In the genomic region with DNA sequence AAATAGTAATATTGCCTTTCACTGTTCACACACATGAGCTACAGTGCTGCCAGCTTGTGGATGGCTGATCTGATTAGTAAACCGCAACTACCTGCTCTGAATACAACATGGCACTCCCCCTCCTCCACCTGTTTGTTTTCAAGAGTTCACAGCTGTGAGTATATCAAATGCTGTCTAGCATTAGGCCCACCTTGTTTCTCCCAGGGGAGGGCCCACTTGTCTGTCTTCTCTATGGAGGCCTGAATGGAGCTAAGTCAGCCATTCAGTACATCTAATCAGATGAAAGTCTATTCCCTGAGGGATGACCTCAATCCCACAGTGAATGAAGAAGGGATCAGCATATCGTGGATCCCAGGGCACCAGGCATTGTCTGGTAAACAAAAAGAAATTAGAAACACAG, we compare ENCODE assay signal across 14 cellular contexts. TPM values are rescaled to one million over a fixed set of nuclear protein-coding genes. Genes with fewer than 3 reads are reported as not detected.
DNase-seq lines count a peak whose midpoint lies in the region; ATAC-seq and TF ChIP-seq lines count a peak whose summit lies in the region.
"Had no signal": no experiment of that assay in that cellular context is flagged by ENCODE, and none has a peak within 500 bp of the region (broad histone marks: within the 10 kb centered on the region; RNA-seq: fewer than 3 reads in every experiment).

No MANE protein-coding gene starts in this region.

- H3K36me3 Mint-ChIP-seq in endodermal cell (ENCODE audit: low read depth), result no peaks in the 10 kb centered on the region
- no peaks in the 10 kb centered on the region for H3K36me3 Mint-ChIP-seq in naive thymus-derived CD8-positive, alpha-beta T cell

- H3K27ac ChIP-seq in endodermal cell (ENCODE audit: low read depth, low read length) (no peak overlapping the region), MM.1S (ENCODE audit: low read length) (no peak overlapping the region)
- H3K27ac ChIP-seq: coronary artery, epithelial cell of prostate, lower lobe of right lung had no signal

- DNase-seq in DMS79 (lab: John Stamatoyannopoulos, UW) (peak; percentile 14), NCI-H1436 (lab: John Stamatoyannopoulos, UW) (peak; percentile 93), NCI-H748 treated with DMSO at 0.1 percent for 48 hours (lab: John Stamatoyannopoulos, UW) (peak; percentile 9), endodermal cell (no peak), MM.1S (no peak)
- DNase-seq in central memory CD4-positive, alpha-beta T cell, result no peak
- no peak for DNase-seq in naive thymus-derived CD8-positive, alpha-beta T cell
- no peak for DNase-seq in stimulated activated naive CD4-positive, alpha-beta T cell treated with Interleukin-2 at 50 U/mL for 16 hours (lab: John Stamatoyannopoulos, UW)
- DNase-seq: aorta, Kasumi-1, lower lobe of right lung, naive B cell had no signal

- peaks cover 9% of the 10 kb centered on the region for H3K27me3 Mint-ChIP-seq in endodermal cell (ENCODE audit: insufficient read depth)
- H3K27me3 Mint-ChIP-seq in naive thymus-derived CD8-positive, alpha-beta T cell, result peaks cover 0 to 12% (median 0%) of the 10 kb centered on the region in 5 donors

- no peaks in the 10 kb centered on the region for H3K9me3 ChIP-seq in endodermal cell (ENCODE audit: control insufficient read depth, low read length)
- H3K9me3 ChIP-seq in MM.1S (replicated peaks; ENCODE audit: insufficient read depth, low read length), result no peaks in the 10 kb centered on the region
- H3K9me3 ChIP-seq: lower lobe of right lung had no signal

- H3K9me2 ChIP-seq in MM.1S (replicated peaks; ENCODE audit: insufficient read depth, low read length), result no peaks in the 10 kb centered on the region

- no peak for ATAC-seq in naive thymus-derived CD8-positive, alpha-beta T cell
- ATAC-seq: lower lobe of right lung had no signal

- POLR2A ChIA-PET in naive thymus-derived CD8-positive, alpha-beta T cell (lab: Charles Lee), result no interaction called here

- H3K79me2 ChIP-seq in MM.1S (ENCODE audit: low read length), result no peaks in the 10 kb centered on the region

- peaks cover 10% of the 10 kb centered on the region for H3K4me1 Mint-ChIP-seq in endodermal cell
- H3K4me1 Mint-ChIP-seq in naive thymus-derived CD8-positive, alpha-beta T cell, result no peaks in the 10 kb centered on the region
- H3K4me1 Mint-ChIP-seq: naive B cell had no signal

- H3K9ac ChIP-seq in endodermal cell (ENCODE audit: extremely low read depth, low read length, poor library complexity, severe bottlenecking) (no peak overlapping the region), MM.1S (ENCODE audit: low read length) (no peak overlapping the region)

- no peak overlapping the region for H2AFZ ChIP-seq in MM.1S (ENCODE audit: low read length)

- H3K36me3 ChIP-seq in endodermal cell (ENCODE audit: control insufficient read depth, insufficient read depth, low read length), result no peaks in the 10 kb centered on the region
- no peaks in the 10 kb centered on the region for H3K36me3 ChIP-seq in MM.1S (replicated peaks; ENCODE audit: insufficient read depth, low read length)
- H3K36me3 ChIP-seq: lower lobe of right lung had no signal

- no peaks in the 10 kb centered on the region for H4K20me1 ChIP-seq in MM.1S (ENCODE audit: insufficient read depth, low read length)

- H3K4me3 ChIP-seq in endodermal cell (ENCODE audit: low read length), result peak overlapping the region; percentile 26
- no peak overlapping the region for H3K4me3 ChIP-seq in MM.1S (ENCODE audit: low read length)
- H3K4me3 ChIP-seq: coronary artery, lower lobe of right lung had no signal

- peaks cover 6% of the 10 kb centered on the region for H3K4me1 ChIP-seq in endodermal cell (ENCODE audit: control insufficient read depth, insufficient read depth, low read length)
- 0 out of 2 replicates have a peak, but pooled peaks cover 3% of the 10 kb centered on the region for H3K4me1 ChIP-seq in MM.1S (ENCODE audit: low read length)
- H3K4me1 ChIP-seq: lower lobe of right lung had no signal

- TF ChIP-seq CTCF in endodermal cell (conservative IDR thresholded peaks at IDR 0.05) (no peak), MM.1S (IDR thresholded peaks at IDR 0.05; ENCODE audit: low read length) (no peak)

- no peak overlapping the region for H3K27ac Mint-ChIP-seq in endodermal cell
- no peak overlapping the region for H3K27ac Mint-ChIP-seq in naive thymus-derived CD8-positive, alpha-beta T cell

- no peaks in the 10 kb centered on the region for H3K9me3 Mint-ChIP-seq in endodermal cell
- no peaks in the 10 kb centered on the region for H3K9me3 Mint-ChIP-seq in naive thymus-derived CD8-positive, alpha-beta T cell
- H3K9me3 Mint-ChIP-seq: naive B cell had no signal

- H3F3A ChIP-seq in MM.1S (ENCODE audit: insufficient read depth, low read length), result no peaks in the 10 kb centered on the region

- no peak overlapping the region for H3K4me3 Mint-ChIP-seq in endodermal cell
- no peak overlapping the region for H3K4me3 Mint-ChIP-seq in naive thymus-derived CD8-positive, alpha-beta T cell

- H3K27me3 ChIP-seq in endodermal cell (ENCODE audit: control insufficient read depth, insufficient read depth, low read length, poor library complexity, severe bottlenecking), result no peaks in the 10 kb centered on the region
- no peaks in the 10 kb centered on the region for H3K27me3 ChIP-seq in MM.1S (replicated peaks; ENCODE audit: insufficient read depth, low read length)

- H3K4me2 ChIP-seq in MM.1S (ENCODE audit: low read depth, low read length), result no peak overlapping the region

- WGBS in endodermal cell (ENCODE audit: insufficient coverage in 1 of 2, insufficient read length in 1 of 2), 2 experiments, result 43 to 84% methylated on average over 2 of the region's 2 CpGs

RNA-seq across cellular contexts. Expression of gene SSX2IP, which starts 25.4 kb away (rescaled TPM):
- total RNA-seq in endodermal cell, result 10 to 100 TPM; 16.6 to 21.8 TPM
- polyA plus RNA-seq in endodermal cell (2013, experiment 1 of 2), result 18.8 TPM
- 19.6 TPM for polyA plus RNA-seq in endodermal cell (2013, experiment 2 of 2)
- total RNA-seq in naive thymus-derived CD8-positive, alpha-beta T cell, result 10 to 100 TPM in 1 of 2 experiments, 1 to 10 TPM in 1; 9.9 to 11.4 TPM
- polyA plus RNA-seq in naive thymus-derived CD8-positive, alpha-beta T cell, result 10 to 100 TPM in 1 of 3 donors, 1 to 10 TPM in 2; 6.9 to 10.8 (median 8.1) TPM

Comparison
In these comparisons a context has a peak if more than half of its experiments do, and no peak if none do; other contexts are left out.
1. DNase-seq: peak in DMS79 (single experiment), NCI-H1436 (single experiment) and NCI-H748 treated with DMSO at 0.1 percent for 48 hours (single experiment); none in endodermal cell (single experiment), central memory CD4-positive, alpha-beta T cell (single experiment), naive thymus-derived CD8-positive, alpha-beta T cell (0 of 10), MM.1S (single experiment) and stimulated activated naive CD4-positive, alpha-beta T cell treated with Interleukin-2 at 50 U/mL for 16 hours (single experiment).